ENCODE assay signal across 9 cellular contexts in the genomic region with DNA sequence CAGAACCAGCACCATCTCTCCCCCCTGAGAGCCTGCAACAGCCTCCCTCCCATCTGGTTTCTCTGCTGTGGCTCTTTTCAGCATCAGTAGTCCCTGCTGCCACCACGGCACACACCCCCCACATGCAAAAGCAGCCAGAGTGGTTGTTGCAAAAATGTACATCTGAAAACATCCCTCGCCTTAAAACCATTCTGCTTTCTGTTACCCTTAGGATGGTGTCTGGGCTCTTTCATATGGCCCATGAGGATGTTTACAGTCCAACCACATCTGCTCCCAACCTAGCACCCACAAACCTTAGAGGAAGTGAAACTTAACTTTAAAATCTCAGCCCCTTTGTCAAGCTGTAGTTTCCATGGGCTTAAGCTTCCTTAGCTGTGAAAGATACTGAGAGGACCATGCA. TPM values are rescaled to one million over a fixed set of nuclear protein-coding genes. Genes with fewer than 3 reads are reported as not detected.
A peak's percentile ranks its signal among the peaks of the same experiment; 100 is the strongest.
DNase-seq lines count a peak whose midpoint lies in the region; ATAC-seq and TF ChIP-seq lines count a peak whose summit lies in the region.
"Had no signal": no experiment of that assay in that cellular context is flagged by ENCODE, and none has a peak within 500 bp of the region (broad histone marks: within the 10 kb centered on the region; RNA-seq: fewer than 3 reads in every experiment).

No MANE protein-coding gene starts in this region.

- H3K27ac ChIP-seq in VCaP (peak overlapping the region; percentile 94), stomach smooth muscle (ENCODE audit: low read length) (peak overlapping the region; percentile 90)

- no peaks in the 10 kb centered on the region for H3K27me3 ChIP-seq in BJ (ENCODE audit: control insufficient read depth, insufficient read depth, low read length)
- H3K27me3 ChIP-seq in iPS-15b (ENCODE audit: control insufficient read depth, insufficient read depth, low read length), result peaks cover 17% of the 10 kb centered on the region
- H3K27me3 ChIP-seq in stomach smooth muscle (ENCODE audit: control insufficient read depth in 1 of 2, insufficient read depth in 2 of 2, low read length in 2 of 2), result no peaks in the 10 kb centered on the region

- H3K9me3 ChIP-seq in iPS-15b (ENCODE audit: control insufficient read depth, insufficient read depth, low read length) (no peaks in the 10 kb centered on the region), stomach smooth muscle (ENCODE audit: control insufficient read depth in 2 of 2, low read length in 2 of 2) (no peaks in the 10 kb centered on the region)

- TF ChIP-seq CTCF in BJ (IDR thresholded peaks at IDR 0.05; ENCODE audit: insufficient read depth, low read depth, low read length) (no peak), VCaP (conservative IDR thresholded peaks at IDR 0.05) (no peak)

- H3K4me3 ChIP-seq in BJ (ENCODE audit: low read depth, low read length) (peak overlapping the region; percentile 89), iPS-15b (ENCODE audit: low read depth, low read length) (peak overlapping the region; percentile 91), stomach smooth muscle (ENCODE audit: low read length in 2 of 2) (peak overlapping the region; percentile 83 to 91)

- ATAC-seq in GM19035 (IDR thresholded peaks at IDR 0.05; ENCODE audit: unreplicated experiment) (peak; percentile 66), HG03135 (IDR thresholded peaks at IDR 0.05; ENCODE audit: unreplicated experiment) (peak; percentile 84)

- H3K4me1 ChIP-seq in iPS-15b (ENCODE audit: control insufficient read depth, insufficient read depth, low read length) (peaks cover 3% of the 10 kb centered on the region), stomach smooth muscle (ENCODE audit: control insufficient read depth, insufficient read depth, low read length) (peaks cover 41% of the 10 kb centered on the region)

- no peak overlapping the region for H3K9ac ChIP-seq in iPS-15b (ENCODE audit: low read depth, low read length)
- H3K9ac ChIP-seq in stomach smooth muscle (ENCODE audit: low read length in 2 of 2), result peak overlapping the region; percentile 86 to 90

- POLR2A ChIA-PET in BJ (lab: Charles Lee), result no interaction called here

- DNase-seq in BJ (ENCODE audit: low read depth) (no peak), H4 (ENCODE audit: low spot score) (no peak), COR-L47 (lab: John Stamatoyannopoulos, UW) (no peak)

- H3K36me3 ChIP-seq in BJ (ENCODE audit: control insufficient read depth, insufficient read depth, low read length), result no peaks in the 10 kb centered on the region
- no peaks in the 10 kb centered on the region for H3K36me3 ChIP-seq in iPS-15b (ENCODE audit: control insufficient read depth, insufficient read depth, low read length)
- peaks cover 0 to 2% of the 10 kb centered on the region in 2 donors for H3K36me3 ChIP-seq in stomach smooth muscle (ENCODE audit: control insufficient read depth in 2 of 2, insufficient read depth in 2 of 2, low read length in 2 of 2)

- CTCF ChIA-PET in BJ (lab: Yijun Ruan, JAX), result interaction anchor here (0.6 to 4.7 kb wide), 7 partner anchors 8 to 183 kb away, joined by 3 to 25 read pairs (median 4); no protein-coding TSS in a partner anchor

RNA-seq across cellular contexts. Expression of a gene that starts 0.8 kb away (rescaled TPM):
- polyA plus RNA-seq in BJ (2011; rRNA removed), result 2.3 and 3.1 TPM in 2 replicates
- 3.0 and 4.4 TPM in 2 replicates for polyA minus RNA-seq in BJ (2011; rRNA and poly(A)+ RNA removed)
- 0.25 and 0.35 TPM in 2 replicates for total RNA-seq in H4 (2014; rRNA removed; shearing (Covaris generic))

RNA-seq across cellular contexts. Expression of a gene that starts 0.9 kb away (rescaled TPM):
- polyA plus RNA-seq in BJ (2011; rRNA removed), result 58.3 and 87.0 TPM in 2 replicates
- polyA minus RNA-seq in BJ (2011; rRNA and poly(A)+ RNA removed), result 45.8 and 64.5 TPM in 2 replicates
- 12.3 and 24.4 TPM in 2 replicates for total RNA-seq in H4 (2014; rRNA removed; shearing (Covaris generic))

RNA-seq across cellular contexts. Expression of a gene that starts 45.1 kb away (rescaled TPM):
- polyA plus RNA-seq in BJ (2011; rRNA removed), result 8.1 and 14.8 TPM in 2 replicates
- polyA minus RNA-seq in BJ (2011; rRNA and poly(A)+ RNA removed), result 16.5 and 20.5 TPM in 2 replicates
- 3.8 and 4.3 TPM in 2 replicates for total RNA-seq in H4 (2014; rRNA removed; shearing (Covaris generic))

RNA-seq across cellular contexts. Expression of a gene that starts 56.5 kb away (rescaled TPM):
- 20.1 and 33.0 TPM in 2 replicates for polyA plus RNA-seq in BJ (2011; rRNA removed)
- polyA minus RNA-seq in BJ (2011; rRNA and poly(A)+ RNA removed), result 19.3 and 19.6 TPM in 2 replicates
- 11.3 and 18.7 TPM in 2 replicates for total RNA-seq in H4 (2014; rRNA removed; shearing (Covaris generic))

RNA-seq across cellular contexts. Expression of a gene that starts 56.6 kb away (rescaled TPM):
- 0.02 and 0.04 TPM in 2 replicates for polyA plus RNA-seq in BJ (2011; rRNA removed)
- not detected in 2 replicates for polyA minus RNA-seq in BJ (2011; rRNA and poly(A)+ RNA removed)
- not detected in 2 replicates for total RNA-seq in H4 (2014; rRNA removed; shearing (Covaris generic))
- total RNA-seq: HT1080 had no signal
